Comparison of ENCODE assay signal across 17 cellular contexts in the genomic region with DNA sequence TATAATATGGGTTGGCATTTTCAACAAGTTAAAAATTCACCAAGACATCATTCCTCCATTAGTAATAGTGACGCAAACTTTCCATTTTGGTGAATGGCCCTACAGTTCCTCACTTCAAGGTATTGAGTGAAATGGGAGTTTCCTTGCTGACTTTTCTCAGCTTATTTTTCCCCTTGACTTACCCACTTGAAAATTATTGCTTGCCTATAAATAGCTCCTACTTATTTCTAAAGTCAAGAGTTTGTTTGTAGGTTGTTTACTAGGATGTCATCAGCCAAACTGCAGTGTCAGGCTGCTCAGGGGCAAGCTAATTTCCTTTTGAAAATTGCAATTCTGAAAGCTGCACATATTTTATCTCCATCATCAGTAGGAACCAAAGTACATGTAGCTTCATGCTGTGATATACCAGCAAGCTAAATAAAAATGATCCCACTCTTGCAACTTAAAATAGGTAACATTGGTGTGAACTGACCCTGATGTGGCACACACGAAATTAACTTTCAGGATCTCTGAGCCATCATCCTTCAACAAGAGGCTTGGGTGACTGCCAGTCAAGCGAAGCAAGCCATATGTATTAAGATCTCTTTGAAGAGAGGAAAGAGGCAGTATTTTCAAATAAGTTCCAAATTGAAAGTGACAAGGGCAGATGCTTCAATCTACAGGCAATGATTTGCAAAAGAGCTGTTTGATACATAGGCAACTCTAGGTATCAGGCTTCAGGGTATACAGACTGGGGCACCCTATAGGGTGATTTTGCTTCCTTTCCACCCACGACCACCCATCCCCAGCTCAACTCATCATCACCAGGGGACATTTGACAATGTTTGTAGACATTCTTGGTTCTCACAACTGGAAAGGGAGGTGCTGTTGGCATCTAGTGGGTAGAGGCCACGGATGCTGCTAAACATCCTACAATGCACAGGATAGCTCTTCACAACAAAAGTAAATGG.
A peak's percentile ranks its signal among the peaks of the same experiment; 100 is the strongest.
DNase-seq lines count a peak whose midpoint lies in the region; ATAC-seq lines count a peak whose summit lies in the region.
"Had no signal": no experiment of that assay in that cellular context is flagged by ENCODE, and none has a peak within 500 bp of the region (broad histone marks: within the 10 kb centered on the region; RNA-seq: fewer than 3 reads in every experiment).

No MANE protein-coding gene starts in this region.

- H3K27ac Mint-ChIP-seq in activated naive CD8-positive, alpha-beta T cell treated with anti-CD3 and anti-CD28 coated beads, Interleukin-2, amount 50 U/mL, for 24 hours = peak overlapping the region; percentile 92

- DNase-seq in DMS 273 (lab: John Stamatoyannopoulos, UW; ENCODE audit: unreplicated experiment) = peak; percentile 14
- DNase-seq in DMS 273 treated with DMSO at 0.1 percent for 48 hours (lab: John Stamatoyannopoulos, UW) = no peak
- DNase-seq in activated naive CD8-positive, alpha-beta T cell treated with anti-CD3 and anti-CD28 coated beads, Interleukin-2, amount 50 U/mL, for 24 hours = no peak
- DNase-seq in H7 = no peak
- DNase-seq in hypothalamus (lab: John Stamatoyannopoulos, UW) = no peak
- DNase-seq in cerebellar nuclear complex (lab: John Stamatoyannopoulos, UW) = no peak
- DNase-seq: CD8-positive, alpha-beta memory T cell; cortex of kidney; erythroblast; GF-D8; heart left ventricle; NCI-H1930; NCI-H774; pancreas had no signal

- H3K4me3 Mint-ChIP-seq in activated naive CD8-positive, alpha-beta T cell treated with anti-CD3 and anti-CD28 coated beads, Interleukin-2, amount 50 U/mL, for 24 hours = peak overlapping the region; percentile 37
- H3K4me3 Mint-ChIP-seq: CD8-positive, alpha-beta memory T cell had no signal

- H3K9me3 Mint-ChIP-seq in activated naive CD8-positive, alpha-beta T cell treated with anti-CD3 and anti-CD28 coated beads, Interleukin-2, amount 50 U/mL, for 24 hours = no peaks in the 10 kb centered on the region
- H3K9me3 Mint-ChIP-seq: CD8-positive, alpha-beta memory T cell had no signal

- H3K4me3 ChIP-seq in H7 (ENCODE audit: insufficient read depth, low read depth, low read length) = no peak overlapping the region
- H3K4me3 ChIP-seq: heart left ventricle, pancreas, smooth muscle cell had no signal

- H3K36me3 Mint-ChIP-seq in activated naive CD8-positive, alpha-beta T cell treated with anti-CD3 and anti-CD28 coated beads, Interleukin-2, amount 50 U/mL, for 24 hours (ENCODE audit: low read depth) = no peaks in the 10 kb centered on the region
- H3K36me3 Mint-ChIP-seq: CD8-positive, alpha-beta memory T cell had no signal

- H3K4me1 Mint-ChIP-seq in activated naive CD8-positive, alpha-beta T cell treated with anti-CD3 and anti-CD28 coated beads, Interleukin-2, amount 50 U/mL, for 24 hours = peaks cover 61% of the 10 kb centered on the region

- no peaks in the 10 kb centered on the region for H3K36me3 ChIP-seq in H7 (replicated peaks; ENCODE audit: control insufficient read depth, insufficient read depth, low read length)
- H3K36me3 ChIP-seq: heart left ventricle, pancreas had no signal

- no peaks in the 10 kb centered on the region for H3K27me3 ChIP-seq in H7 (ENCODE audit: control insufficient read depth, insufficient read depth, low read length)
- H3K27me3 ChIP-seq: pancreas had no signal

- ATAC-seq in GM18870 (IDR thresholded peaks at IDR 0.05; ENCODE audit: unreplicated experiment) (peak; percentile 68), HG03439 (IDR thresholded peaks at IDR 0.05; ENCODE audit: unreplicated experiment) (peak; percentile 48)
- peak; percentile 78 for ATAC-seq in activated naive CD8-positive, alpha-beta T cell treated with anti-CD3 and anti-CD28 coated beads, Interleukin-2, amount 50 U/mL, for 24 hours
- ATAC-seq: heart left ventricle, pancreas had no signal

- no peaks in the 10 kb centered on the region for H3K27me3 Mint-ChIP-seq in activated naive CD8-positive, alpha-beta T cell treated with anti-CD3 and anti-CD28 coated beads, Interleukin-2, amount 50 U/mL, for 24 hours
